ENCODE assay signal across 9 cellular contexts in genomic region chr3:101685050-101685400, GRCh38. TPM values are rescaled to one million over a fixed set of nuclear protein-coding genes. Genes with fewer than 3 reads are reported as not detected.
DNase-seq lines count a peak whose midpoint lies in the region; ATAC-seq and TF ChIP-seq lines count a peak whose summit lies in the region.
"Had no signal": no experiment of that assay in that cellular context is flagged by ENCODE, and none has a peak within 500 bp of the region (broad histone marks: within the 10 kb centered on the region; RNA-seq: fewer than 3 reads in every experiment).

No MANE protein-coding gene starts in this region.

- H2BK12ac ChIP-seq in neuronal stem cell (ENCODE audit: low read length): no peak overlapping the region

- H3K18ac ChIP-seq in neuronal stem cell (ENCODE audit: low read length): no peak overlapping the region

- H3K9me3 ChIP-seq in CD4-positive, alpha-beta T cell (ENCODE audit: control insufficient read depth, low read length): no peaks in the 10 kb centered on the region
- no peaks in the 10 kb centered on the region for H3K9me3 ChIP-seq in OCI-LY1 (ENCODE audit: low read length)
- no peaks in the 10 kb centered on the region for H3K9me3 ChIP-seq in endodermal cell (ENCODE audit: control insufficient read depth, low read length)
- no peaks in the 10 kb centered on the region for H3K9me3 ChIP-seq in neuronal stem cell (replicated peaks in 1 of 2; ENCODE audit: control insufficient read depth in 2 of 2, insufficient read depth in 1 of 2, low read depth in 1 of 2, low read length in 2 of 2)

- no peak overlapping the region for H4K91ac ChIP-seq in neuronal stem cell (ENCODE audit: low read depth, low read length, poor library complexity)

- no peak overlapping the region for H2BK120ac ChIP-seq in neuronal stem cell (ENCODE audit: low read depth, low read length)

- no peak overlapping the region for H3K14ac ChIP-seq in neuronal stem cell (ENCODE audit: low read length)

- H4K8ac ChIP-seq in neuronal stem cell (ENCODE audit: low read depth, low read length): no peak overlapping the region

- no peaks in the 10 kb centered on the region for H3K9me3 Mint-ChIP-seq in CD4-positive, alpha-beta T cell
- H3K9me3 Mint-ChIP-seq in endodermal cell: no peaks in the 10 kb centered on the region

- H3K4me2 ChIP-seq in OCI-LY1 (ENCODE audit: low read length) (peak overlapping the region; percentile 68), neuronal stem cell (ENCODE audit: insufficient read depth, low read length, poor library complexity, severe bottlenecking) (peak overlapping the region; percentile 43)

- peak overlapping the region; percentile 93 for H3K4me3 ChIP-seq in OCI-LY1 (ENCODE audit: low read depth, low read length, poor library complexity, severe bottlenecking)
- H3K4me3 ChIP-seq in endodermal cell (ENCODE audit: low read length): peak overlapping the region; percentile 99
- peak overlapping the region in 1 of 2 donors; percentile 97 for H3K4me3 ChIP-seq in neuronal stem cell (ENCODE audit: low read length in 2 of 2)

- no peak overlapping the region for H2BK5ac ChIP-seq in neuronal stem cell (ENCODE audit: low read length)

- H3K79me2 ChIP-seq in OCI-LY1 (ENCODE audit: insufficient read depth, low read length): peaks cover 33% of the 10 kb centered on the region

- DNase-seq in CD4-positive, alpha-beta T cell: no peak
- DNase-seq in endodermal cell (no peak), neuronal stem cell (ENCODE audit: low spot score) (no peak), NCI-H2107 treated with DMSO at 0.1 percent for 48 hours (lab: John Stamatoyannopoulos, UW; ENCODE audit: unreplicated experiment) (no peak), NCI-H2227 (lab: John Stamatoyannopoulos, UW; ENCODE audit: unreplicated experiment) (no peak)
- DNase-seq: NCI-H1694 had no signal

- H3K4me1 ChIP-seq in OCI-LY1 (ENCODE audit: insufficient read depth, low read length, severe bottlenecking) (peaks cover 32% of the 10 kb centered on the region), endodermal cell (ENCODE audit: control insufficient read depth, insufficient read depth, low read length) (no peaks in the 10 kb centered on the region), neuronal stem cell (ENCODE audit: control insufficient read depth in 2 of 2, insufficient read depth in 1 of 2, low read depth in 1 of 2, low read length in 2 of 2) (peaks cover 4 to 10% of the 10 kb centered on the region in 2 donors)

- no peak for TF ChIP-seq CTCF in CD4-positive, alpha-beta T cell (IDR thresholded peaks at IDR 0.05)
- no peak for TF ChIP-seq CTCF in OCI-LY1 (IDR thresholded peaks at IDR 0.05; ENCODE audit: low read length)
- TF ChIP-seq CTCF in endodermal cell (conservative IDR thresholded peaks at IDR 0.05): no peak

- no peaks in the 10 kb centered on the region for H3K27me3 Mint-ChIP-seq in CD4-positive, alpha-beta T cell
- H3K27me3 Mint-ChIP-seq in endodermal cell (ENCODE audit: insufficient read depth): no peaks in the 10 kb centered on the region

- no peaks in the 10 kb centered on the region for H3K79me1 ChIP-seq in neuronal stem cell (ENCODE audit: low read depth, low read length)

- H3K4me3 Mint-ChIP-seq in CD4-positive, alpha-beta T cell: peak overlapping the region; percentile 99
- peak overlapping the region; percentile 100 for H3K4me3 Mint-ChIP-seq in endodermal cell

- H4K20me1 ChIP-seq in OCI-LY1 (ENCODE audit: insufficient read depth, low read length): no peaks in the 10 kb centered on the region

- no peaks in the 10 kb centered on the region for H3K27me3 ChIP-seq in CD4-positive, alpha-beta T cell (ENCODE audit: control insufficient read depth, insufficient read depth, low read length)
- H3K27me3 ChIP-seq in OCI-LY1 (ENCODE audit: insufficient read depth, low read length) (no peaks in the 10 kb centered on the region), endodermal cell (ENCODE audit: control insufficient read depth, insufficient read depth, low read length, poor library complexity, severe bottlenecking) (no peaks in the 10 kb centered on the region), neuronal stem cell (ENCODE audit: control insufficient read depth in 3 of 3, insufficient read depth in 3 of 3, low read depth in 1 of 3, low read length in 3 of 3) (no peaks in the 10 kb centered on the region)

- H3K27ac Mint-ChIP-seq in CD4-positive, alpha-beta T cell: peak overlapping the region; percentile 99
- H3K27ac Mint-ChIP-seq in endodermal cell: peak overlapping the region; percentile 7

- intact Hi-C loops in CD4-positive, alpha-beta T cell (cut with DNase I, micrococcal nuclease): loop anchor here (5.0 to 10.0 kb wide), 6 partner anchors 37 to 1420 kb away; partner anchors contain the start of genes CEP97 (in 1 of the 2), NFKBIZ (in 1 of the 2) and TBC1D23 (in 1 of the 2)

- H3K36me3 ChIP-seq in OCI-LY1 (ENCODE audit: insufficient read depth, low read length) (peaks cover 62% of the 10 kb centered on the region), endodermal cell (ENCODE audit: control insufficient read depth, insufficient read depth, low read length) (peaks cover 59% of the 10 kb centered on the region), neuronal stem cell (replicated peaks in 1 of 2; ENCODE audit: control insufficient read depth in 2 of 2, insufficient read depth in 2 of 2, low read length in 2 of 2) (peaks cover 23 to 61% of the 10 kb centered on the region in 2 donors)

- H3K23ac ChIP-seq in neuronal stem cell (ENCODE audit: low read depth, low read length, poor library complexity): no peak overlapping the region

- POLR2A ChIA-PET in CD4-positive, alpha-beta T cell (lab: Charles Lee): interaction anchor here (0.6 to 4.4 kb wide), 11 partner anchors 8 to 1307 kb away, joined by 3 to 140 read pairs (median 6); partner anchors contain the start of genes CEP97, NXPE3, PCNP and ZBTB11

- H2BK15ac ChIP-seq in neuronal stem cell (ENCODE audit: low read length): no peak overlapping the region

- H3F3A ChIP-seq in OCI-LY1 (ENCODE audit: insufficient read depth, low read length): peaks cover 18% of the 10 kb centered on the region; the same call in 1 of the 2 replicates

- H3K9me2 ChIP-seq in OCI-LY1 (ENCODE audit: low read depth, low read length): no peaks in the 10 kb centered on the region

- H3K9ac ChIP-seq in OCI-LY1 (ENCODE audit: low read length) (peak overlapping the region; percentile 97), endodermal cell (ENCODE audit: extremely low read depth, low read length, poor library complexity, severe bottlenecking) (peak overlapping the region; percentile 97), neuronal stem cell (ENCODE audit: low read depth, low read length, poor library complexity) (no peak overlapping the region)

- no peak overlapping the region for H2AK5ac ChIP-seq in neuronal stem cell (ENCODE audit: low read depth, low read length)

- CTCF ChIA-PET in CD4-positive, alpha-beta T cell (lab: Charles Lee): interaction anchor here (1.5 to 4.6 kb wide), 4 partner anchors 8 to 118 kb away, joined by 4 to 29 read pairs (median 6); partner anchors contain the start of gene ZBTB11

- H3K4ac ChIP-seq in neuronal stem cell (ENCODE audit: low read length): no peak overlapping the region

- H3K36me3 Mint-ChIP-seq in CD4-positive, alpha-beta T cell (ENCODE audit: low read depth): peaks cover 69% of the 10 kb centered on the region
- H3K36me3 Mint-ChIP-seq in endodermal cell (ENCODE audit: low read depth): peaks cover 56% of the 10 kb centered on the region

- no peak overlapping the region for H2AFZ ChIP-seq in OCI-LY1 (ENCODE audit: low read length)
- H2AFZ ChIP-seq in neuronal stem cell (ENCODE audit: low read length): no peak overlapping the region

- no peak for ATAC-seq in CD4-positive, alpha-beta T cell (ENCODE audit: poor library complexity)
- ATAC-seq in HG02588 (IDR thresholded peaks at IDR 0.05; ENCODE audit: unreplicated experiment): no peak
- ATAC-seq in GM18502 (IDR thresholded peaks at IDR 0.05; ENCODE audit: poor library complexity, unreplicated experiment): no peak

- peak overlapping the region; percentile 87 for H3K27ac ChIP-seq in CD4-positive, alpha-beta T cell (ENCODE audit: low read depth, low read length)
- H3K27ac ChIP-seq in OCI-LY1 (ENCODE audit: low read depth, low read length, poor library complexity, severe bottlenecking) (peak overlapping the region; percentile 8), endodermal cell (ENCODE audit: low read depth, low read length) (no peak overlapping the region), neuronal stem cell (replicated peaks; ENCODE audit: low read length) (no peak overlapping the region)

- peaks cover 54% of the 10 kb centered on the region for H3K4me1 Mint-ChIP-seq in CD4-positive, alpha-beta T cell (ENCODE audit: low read depth)
- H3K4me1 Mint-ChIP-seq in endodermal cell: peaks cover 12% of the 10 kb centered on the region

RNA-seq across cellular contexts. Expression of gene RPL24, which starts 1.5 kb away (rescaled TPM):
- total RNA-seq in CD4-positive, alpha-beta T cell: 1,000 to 10,000 TPM; 1,722 to 1,769 TPM
- 1,000 to 10,000 TPM; 1,708 to 1,749 TPM for total RNA-seq in endodermal cell
- 2,360 TPM for polyA plus RNA-seq in endodermal cell (2013, experiment 1 of 2)
- polyA plus RNA-seq in endodermal cell (2013, experiment 2 of 2): 2,365 TPM
- 3,875 TPM for polyA plus RNA-seq in neuronal stem cell (2013, experiment 1 of 2)
- polyA plus RNA-seq in neuronal stem cell (2013, experiment 2 of 2): 3,871 TPM

RNA-seq across cellular contexts. Expression of gene ZBTB11, which starts 8.1 kb away (rescaled TPM):
- 10 to 100 TPM; 73.5 to 76.6 TPM for total RNA-seq in CD4-positive, alpha-beta T cell
- total RNA-seq in endodermal cell: 10 to 100 TPM; 16.8 to 20.9 TPM
- 15.0 TPM for polyA plus RNA-seq in endodermal cell (2013, experiment 1 of 2)
- polyA plus RNA-seq in endodermal cell (2013, experiment 2 of 2): 13.6 TPM
- 6.0 TPM for polyA plus RNA-seq in neuronal stem cell (2013, experiment 1 of 2)
- 6.1 TPM for polyA plus RNA-seq in neuronal stem cell (2013, experiment 2 of 2)

RNA-seq across cellular contexts. Expression of gene CEP97, which starts 39.4 kb away (rescaled TPM):
- total RNA-seq in CD4-positive, alpha-beta T cell: 1 to 10 TPM; 6.3 to 6.6 TPM
- 10 to 100 TPM; 13.7 to 21.3 TPM for total RNA-seq in endodermal cell
- polyA plus RNA-seq in endodermal cell (2013, experiment 1 of 2): 19.4 TPM
- 19.2 TPM for polyA plus RNA-seq in endodermal cell (2013, experiment 2 of 2)
- polyA plus RNA-seq in neuronal stem cell (2013, experiment 1 of 2): 9.6 TPM
- 10.3 TPM for polyA plus RNA-seq in neuronal stem cell (2013, experiment 2 of 2)

Comparison
In these comparisons a context has a peak if more than half of its experiments do, and no peak if none do; other contexts are left out.
1. H3K27ac ChIP-seq: peak in CD4-positive, alpha-beta T cell (single experiment) and OCI-LY1 (single experiment); none in endodermal cell (single experiment) and neuronal stem cell (single experiment).